In genomic region chr21:35291034-35291433, GRCh38 we compare ENCODE assay signal across 18 cellular contexts.
DNase-seq lines count a peak whose midpoint lies in the region; ATAC-seq, FAIRE-seq and TF ChIP-seq lines count a peak whose summit lies in the region.
"Had no signal": no experiment of that assay in that cellular context is flagged by ENCODE, and none has a peak within 500 bp of the region (broad histone marks: within the 10 kb centered on the region; RNA-seq: fewer than 3 reads in every experiment).

No MANE protein-coding gene starts in this region.

- H3K9ac ChIP-seq in K562 (ENCODE audit: insufficient read depth in 1 of 2, low read depth in 2 of 2, low read length in 2 of 2): no peak overlapping the region

- H3K36me3 ChIP-seq in K562 (ENCODE audit: control insufficient read depth, insufficient read depth, low read length) (no peaks in the 10 kb centered on the region), aorta (ENCODE audit: control insufficient read depth in 1 of 2, insufficient read depth in 2 of 2, low read length in 1 of 2) (no peaks in the 10 kb centered on the region)
- H3K36me3 ChIP-seq: HAP-1 had no signal

- H3K36me3 Mint-ChIP-seq in activated naive CD4-positive, alpha-beta T cell treated with anti-CD3 and anti-CD28 coated beads for 36 hours (ENCODE audit: low read depth): peaks cover 6% of the 10 kb centered on the region
- H3K36me3 Mint-ChIP-seq: CD14-positive monocyte; CD8-positive, alpha-beta T cell had no signal

- H3K4me3 ChIP-seq in K562 (no peak overlapping the region), aorta (ENCODE audit: low read length in 2 of 2) (no peak overlapping the region)
- H3K4me3 ChIP-seq: A549, HAP-1 had no signal

- POLR2A ChIA-PET in K562 (lab: Yijun Ruan, JAX): interaction anchor here (0.6 kb wide), 1 partner anchor 8 kb away, joined by 3 read pairs; no protein-coding TSS in a partner anchor

- intact Hi-C loops in K562 (cut with micrococcal nuclease) (no loop called here), aorta (cut with DNase I) (no loop called here)
- intact Hi-C loops in activated naive CD4-positive, alpha-beta T cell treated with anti-CD3 and anti-CD28 coated beads for 36 hours (cut with micrococcal nuclease): no loop called here

- no peak for TF ChIP-seq RAD21 in K562 (CRISPR knock-in tag; conservative IDR thresholded peaks at IDR 0.05 in 1 of 2, IDR thresholded peaks at IDR 0.05 in 1 of 2)

- no peak for FAIRE-seq in K562 (lab: Jason Lieb, UNC)
- FAIRE-seq: A549, GM12892, H1, HepG2, HTR-8/SVneo had no signal

- in situ Hi-C loops in K562 (cut with MboI): no loop called here

- H3K79me2 ChIP-seq in K562 (ENCODE audit: control insufficient read depth, insufficient read depth, low read length): no peaks in the 10 kb centered on the region

- no peak for ATAC-seq in K562
- no peak for ATAC-seq in aorta (ENCODE audit: low FRiP score)
- no peak for ATAC-seq in GM18520 (IDR thresholded peaks at IDR 0.05; ENCODE audit: unreplicated experiment)
- ATAC-seq: A549; CD8-positive, alpha-beta T cell; HepG2 had no signal

- H3K9me3 Mint-ChIP-seq in activated naive CD4-positive, alpha-beta T cell treated with anti-CD3 and anti-CD28 coated beads for 36 hours: peaks cover 9% of the 10 kb centered on the region

- no peak for TF ChIP-seq CTCF in K562 (IDR thresholded peaks at IDR 0.05 in 2 of 3, conservative IDR thresholded peaks at IDR 0.05 in 1 of 3; ENCODE audit: insufficient read depth in 2 of 3, low read depth in 1 of 3, low read length in 3 of 3)

- BruUV-seq in K562 (replicated peaks; lab: Mats Ljungman, UMichigan): no TSS peak

- H3K27ac ChIP-seq in K562 (ENCODE audit: extremely low read depth, low read depth, low read length) (no peak overlapping the region), aorta (ENCODE audit: low read depth in 1 of 2, low read length in 2 of 2) (no peak overlapping the region)
- H3K27ac ChIP-seq: A549 had no signal

- WGBS in K562 (ENCODE audit: insufficient coverage, low coverage, missing lambda C conversion rate): 13% methylated on average over 3 of the region's 3 CpGs
- 74 to 82% methylated on average over 3 of the region's 3 CpGs for WGBS in aorta, 2 donors

- no peak overlapping the region for H3K4me2 ChIP-seq in K562 (ENCODE audit: insufficient read depth, low read length)
- H3K4me2 ChIP-seq: A549 had no signal

- H3K27me3 Mint-ChIP-seq in activated naive CD4-positive, alpha-beta T cell treated with anti-CD3 and anti-CD28 coated beads for 36 hours (ENCODE audit: low read depth): no peaks in the 10 kb centered on the region

- H2AFZ ChIP-seq in K562 (ENCODE audit: low read depth, low read length): no peak overlapping the region

- no peak for TF ChIP-seq POLR2A in K562 (conservative IDR thresholded peaks at IDR 0.05)

- no peak overlapping the region for H3K4me3 Mint-ChIP-seq in activated naive CD4-positive, alpha-beta T cell treated with anti-CD3 and anti-CD28 coated beads for 36 hours
- H3K4me3 Mint-ChIP-seq: CD14-positive monocyte; CD8-positive, alpha-beta T cell had no signal

- no peak overlapping the region for H3K27ac Mint-ChIP-seq in activated naive CD4-positive, alpha-beta T cell treated with anti-CD3 and anti-CD28 coated beads for 36 hours
- H3K27ac Mint-ChIP-seq: CD14-positive monocyte; CD8-positive, alpha-beta T cell had no signal

- H3K4me1 Mint-ChIP-seq in activated naive CD4-positive, alpha-beta T cell treated with anti-CD3 and anti-CD28 coated beads for 36 hours (ENCODE audit: low read depth): peaks cover 18% of the 10 kb centered on the region
- H3K4me1 Mint-ChIP-seq: CD14-positive monocyte had no signal

- DNase-seq in M059J (ENCODE audit: low read depth) (peak; percentile 28), K562 (ENCODE audit: extremely low read depth in 1 of 4, low spot score in 3 of 4) (no peak), kidney glomerular epithelial cell (lab: John Stamatoyannopoulos, UW) (peak; percentile 38), aorta (no peak), NCI-H1092 (lab: John Stamatoyannopoulos, UW) (no peak)
- DNase-seq in activated naive CD4-positive, alpha-beta T cell treated with anti-CD3 and anti-CD28 coated beads for 36 hours: no peak
- DNase-seq: CD8-positive, alpha-beta T cell; COR-L47; DND-41; GDM1 had no signal

- CTCF ChIA-PET in K562 (lab: Yijun Ruan, JAX; ENCODE audit: low intra/inter-chr PET ratio): no interaction called here
- CTCF ChIA-PET in activated naive CD4-positive, alpha-beta T cell treated with anti-CD3 and anti-CD28 coated beads for 36 hours (lab: Charles Lee): no interaction called here

- H3K27me3 ChIP-seq in K562 (ENCODE audit: control insufficient read depth in 2 of 2, insufficient read depth in 2 of 2, low read length in 2 of 2) (peaks cover 0 to 5% of the 10 kb centered on the region in 2 experiments; a peak in 2 of 5 replicates), aorta (ENCODE audit: control insufficient read depth in 1 of 2, insufficient read depth in 2 of 2, low read length in 1 of 2) (no peaks in the 10 kb centered on the region)

- H4K20me1 ChIP-seq in K562 (replicated peaks; ENCODE audit: control insufficient read depth, insufficient read depth, low read length): no peaks in the 10 kb centered on the region

- H3K4me1 ChIP-seq in K562 (replicated peaks in 1 of 2; ENCODE audit: control insufficient read depth in 2 of 2, insufficient read depth in 2 of 2, low read length in 2 of 2) (no peaks in the 10 kb centered on the region; a peak in 1 of 5 replicates), aorta (ENCODE audit: control insufficient read depth in 1 of 2, insufficient read depth in 2 of 2, low read length in 2 of 2) (no peaks in the 10 kb centered on the region)
- H3K4me1 ChIP-seq: A549, HAP-1 had no signal

- H3K9me3 ChIP-seq in K562 (replicated peaks; ENCODE audit: control insufficient read depth, insufficient read depth, low read depth, low read length): peaks cover 7% of the 10 kb centered on the region
- H3K9me3 ChIP-seq in aorta (ENCODE audit: control insufficient read depth, low read length): peaks cover 3% of the 10 kb centered on the region
- H3K9me3 ChIP-seq: A549, HAP-1 had no signal

- TF ChIP-seq EP300 in K562 (IDR thresholded peaks at IDR 0.05; ENCODE audit: low read length): no peak

- no peaks in the 10 kb centered on the region for H3K9me1 ChIP-seq in K562 (ENCODE audit: control insufficient read depth, insufficient read depth, low read length)

TF ChIP-seq in K562, 482 proteins besides CTCF, POLR2A, EP300 and RAD21:
- TF ChIP-seq ZNF639 (CRISPR knock-in tag; conservative IDR thresholded peaks at IDR 0.05 in 1 of 2, IDR thresholded peaks at IDR 0.05 in 1 of 2) (0 out of 4 replicates have a peak, but pooled peaks of 1 of the 2 experiments have one; percentile 38), ZNF12 (CRISPR knock-in tag; IDR thresholded peaks at IDR 0.05) (0 out of 2 replicates have a peak, but pooled peaks have one; percentile 63), MEIS2 (IDR thresholded peaks at IDR 0.05; ENCODE audit: partially characterized antibody) (peak; percentile 52), SMARCE1 (IDR thresholded peaks at IDR 0.05) (no peak), ARID3B (CRISPR knock-in tag; IDR thresholded peaks at IDR 0.05; ENCODE audit: borderline replicate concordance) (no peak), USF2 (CRISPR knock-in tag; IDR thresholded peaks at IDR 0.05) (peak; percentile 21; the same call in 1 of the 2 replicates)

Comparison
In these comparisons a context has a peak if more than half of its experiments do, and no peak if none do; other contexts are left out.
1. DNase-seq: peak in M059J (single experiment) and kidney glomerular epithelial cell (single experiment); none in K562 (0 of 4), activated naive CD4-positive, alpha-beta T cell treated with anti-CD3 and anti-CD28 coated beads for 36 hours (single experiment), aorta (0 of 2) and NCI-H1092 (single experiment).